ENCODE assay signal across 21 cellular contexts in the genomic region with DNA sequence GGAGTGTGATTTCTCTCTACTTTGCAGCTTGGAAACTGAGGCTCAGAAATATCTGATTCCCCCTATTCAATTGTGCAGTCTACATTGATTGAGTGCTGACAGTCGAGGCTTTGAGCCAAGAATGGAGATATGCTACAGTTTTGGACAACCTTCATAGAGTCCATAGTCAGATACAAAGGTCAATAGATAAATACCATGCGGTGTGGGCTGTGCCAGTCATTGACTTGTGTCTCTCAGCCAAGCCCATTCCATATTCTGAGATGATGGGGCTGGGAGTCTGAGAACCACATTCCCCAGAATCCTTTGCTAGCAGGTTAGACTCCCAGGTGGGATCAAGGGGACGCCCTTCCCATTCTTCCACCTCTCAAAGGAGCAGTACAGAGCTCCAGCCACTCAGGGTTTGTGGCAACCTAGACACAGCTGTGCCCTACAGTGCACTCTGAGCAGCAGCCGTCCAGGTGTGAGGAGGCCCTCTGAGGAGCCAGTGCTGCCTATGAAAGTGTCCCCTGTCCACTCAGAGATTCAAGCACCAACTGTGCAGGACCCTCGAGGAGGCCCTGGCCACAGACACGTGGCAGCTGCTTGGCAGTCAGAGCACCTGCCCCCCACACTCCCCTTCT.
A peak's percentile ranks its signal among the peaks of the same experiment; 100 is the strongest.
DNase-seq lines count a peak whose midpoint lies in the region; ATAC-seq, FAIRE-seq and TF ChIP-seq lines count a peak whose summit lies in the region.
"Had no signal": no experiment of that assay in that cellular context is flagged by ENCODE, and none has a peak within 500 bp of the region (broad histone marks: within the 10 kb centered on the region; RNA-seq: fewer than 3 reads in every experiment).

No MANE protein-coding gene starts in this region.

- peak; percentile 12 for FAIRE-seq in HepG2 (lab: Jason Lieb, UNC)
- FAIRE-seq: H54, K562 had no signal

- no peaks in the 10 kb centered on the region for H3K36me3 ChIP-seq in Caco-2 (ENCODE audit: control insufficient read depth, insufficient read depth, low read length)
- H3K36me3 ChIP-seq in HepG2 (replicated peaks in 1 of 2; ENCODE audit: control insufficient read depth in 1 of 2, insufficient read depth in 2 of 2, low read length in 2 of 2) = no peaks in the 10 kb centered on the region
- H3K36me3 ChIP-seq in neural progenitor cell = no peaks in the 10 kb centered on the region
- no peaks in the 10 kb centered on the region for H3K36me3 ChIP-seq in naive thymus-derived CD4-positive, alpha-beta T cell (ENCODE audit: control insufficient read depth in 2 of 3, insufficient read depth in 3 of 3, low read length in 3 of 3)

- 8% methylated on average over 5 of the region's 6 CpGs for WGBS in HepG2 (ENCODE audit: low lambda C conversion rate)

- H3K79me2 ChIP-seq in HepG2 (ENCODE audit: insufficient read depth, low read length) = no peaks in the 10 kb centered on the region
- H3K79me2 ChIP-seq in neural progenitor cell (ENCODE audit: low read depth) = no peaks in the 10 kb centered on the region

- no peak for TF ChIP-seq POLR2A in HepG2 (IDR thresholded peaks at IDR 0.05; ENCODE audit: insufficient read depth in 1 of 2, low read depth in 2 of 2, low read length in 2 of 2)

- peak; percentile 47 for ATAC-seq in HepG2
- no peak for ATAC-seq in naive thymus-derived CD4-positive, alpha-beta T cell
- ATAC-seq: PC-3, SK-N-SH treated with all-trans-retinoic acid at 6 μM for 48 hours had no signal

- H3K27ac Mint-ChIP-seq in Caco-2 (ENCODE audit: unreplicated experiment) (peak overlapping the region; percentile 96), neural progenitor cell (peak overlapping the region; percentile 43)
- no peak overlapping the region for H3K27ac Mint-ChIP-seq in naive thymus-derived CD4-positive, alpha-beta T cell
- H3K27ac Mint-ChIP-seq: CD4-positive, alpha-beta T cell had no signal

- TF ChIP-seq EP300 in HepG2 (IDR thresholded peaks at IDR 0.05; ENCODE audit: low read depth in 2 of 2, low read length in 2 of 2) = no peak
- no peak for TF ChIP-seq EP300 in HepG2 (CRISPR knock-in tag; IDR thresholded peaks at IDR 0.05; ENCODE audit: borderline replicate concordance)

- no TSS peak for BruUV-seq in Caco-2 (replicated peaks; lab: Mats Ljungman, UMichigan)
- BruUV-seq in HepG2 (replicated peaks; lab: Mats Ljungman, UMichigan) = no TSS peak

- H3K27me3 Mint-ChIP-seq in Caco-2 (ENCODE audit: insufficient read depth, unreplicated experiment) (no peaks in the 10 kb centered on the region), neural progenitor cell (ENCODE audit: insufficient read depth, low read depth) (peaks cover 4% of the 10 kb centered on the region)
- peaks cover 0 to 7% (median 5%) of the 10 kb centered on the region in 5 donors for H3K27me3 Mint-ChIP-seq in naive thymus-derived CD4-positive, alpha-beta T cell
- H3K27me3 Mint-ChIP-seq: CD4-positive, alpha-beta T cell had no signal

- H3K36me3 Mint-ChIP-seq in Caco-2 (ENCODE audit: insufficient read depth, unreplicated experiment) = peaks cover 4% of the 10 kb centered on the region
- H3K36me3 Mint-ChIP-seq in neural progenitor cell = no peaks in the 10 kb centered on the region
- H3K36me3 Mint-ChIP-seq in naive thymus-derived CD4-positive, alpha-beta T cell = no peaks in the 10 kb centered on the region

- peaks cover 13% of the 10 kb centered on the region for H3F3A ChIP-seq in neural progenitor cell (ENCODE audit: low read depth)

- POLR2A ChIA-PET in Caco-2 (lab: Charles Lee) = no interaction called here
- POLR2A ChIA-PET in HepG2 (lab: Yijun Ruan, JAX) = no interaction called here
- POLR2A ChIA-PET in naive thymus-derived CD4-positive, alpha-beta T cell (lab: Charles Lee) = no interaction called here

- peaks cover 30% of the 10 kb centered on the region for H3K4me1 Mint-ChIP-seq in Caco-2 (ENCODE audit: low read depth, unreplicated experiment)
- peaks cover 54% of the 10 kb centered on the region for H3K4me1 Mint-ChIP-seq in neural progenitor cell
- peaks cover 0 to 5% (median 0%) of the 10 kb centered on the region in 7 donors for H3K4me1 Mint-ChIP-seq in naive thymus-derived CD4-positive, alpha-beta T cell

- H3K4me3 ChIP-seq in Caco-2 (ENCODE audit: low read depth, low read length) (no peak overlapping the region), coronary artery (no peak overlapping the region), HepG2 (replicated peaks in 1 of 3; ENCODE audit: insufficient read depth in 1 of 3, low read depth in 2 of 3, low read length in 3 of 3) (no peak overlapping the region), neural progenitor cell (no peak overlapping the region)
- H3K4me3 ChIP-seq in naive thymus-derived CD4-positive, alpha-beta T cell (ENCODE audit: low read length) = no peak overlapping the region
- H3K4me3 ChIP-seq: K562 had no signal

- TF ChIP-seq CTCF in Caco-2 (IDR thresholded peaks at IDR 0.05; ENCODE audit: insufficient read depth in 1 of 2, low read depth in 1 of 2, low read length in 1 of 2, severe bottlenecking in 1 of 2, unreplicated experiment in 1 of 2) = no peak
- TF ChIP-seq CTCF in coronary artery (IDR thresholded peaks at IDR 0.05) = no peak
- no peak for TF ChIP-seq CTCF in HepG2 (CRISPR knock-in tag; IDR thresholded peaks at IDR 0.05)
- no peak for TF ChIP-seq CTCF in neural progenitor cell (IDR thresholded peaks at IDR 0.05)

- DNase-seq in Caco-2 (no peak), coronary artery (ENCODE audit: low spot score) (peak; percentile 43), HepG2 (ENCODE audit: low spot score) (no peak), neural progenitor cell (ENCODE audit: low spot score) (no peak), SIG-M5 treated with dmso at 0.1 percent for 504 hours (lab: John Stamatoyannopoulos, UW; ENCODE audit: unreplicated experiment) (no peak), NCI-H2171 (lab: John Stamatoyannopoulos, UW) (no peak), SW 1271 (lab: John Stamatoyannopoulos, UW) (no peak)
- no peak for DNase-seq in naive thymus-derived CD4-positive, alpha-beta T cell
- DNase-seq: CD4-positive, alpha-beta T cell; COR-L47; DMS 273 treated with DMSO at 0.1 percent for 48 hours; DMS79 treated with DMSO at 0.1 percent for 48 hours; NCI-H1092 treated with DMSO at 0.1 percent for 48 hours; NCI-H1436 treated with DMSO at 0.1 percent for 48 hours; NCI-H2029; NCI-H526; PC-3; SHP77 treated with DMSO at 0.1 percent for 48 hours had no signal

- H3K9me3 ChIP-seq in Caco-2 (no peaks in the 10 kb centered on the region), HepG2 (ENCODE audit: low read length) (no peaks in the 10 kb centered on the region), neural progenitor cell (ENCODE audit: low read depth) (no peaks in the 10 kb centered on the region)
- no peaks in the 10 kb centered on the region for H3K9me3 ChIP-seq in naive thymus-derived CD4-positive, alpha-beta T cell (ENCODE audit: control insufficient read depth in 2 of 3, low read length in 3 of 3)

- H3K27me3 ChIP-seq in Caco-2 (replicated peaks; ENCODE audit: control insufficient read depth, insufficient read depth, low read length) (no peaks in the 10 kb centered on the region), HepG2 (ENCODE audit: control insufficient read depth in 1 of 2, insufficient read depth in 2 of 2, low read length in 2 of 2) (no peaks in the 10 kb centered on the region), neural progenitor cell (no peaks in the 10 kb centered on the region)
- H3K27me3 ChIP-seq in naive thymus-derived CD4-positive, alpha-beta T cell (ENCODE audit: control insufficient read depth in 2 of 2, insufficient read depth in 2 of 2, low read length in 2 of 2) = no peaks in the 10 kb centered on the region

- H4K20me1 ChIP-seq in HepG2 (ENCODE audit: insufficient read depth, low read length) = no peaks in the 10 kb centered on the region
- no peaks in the 10 kb centered on the region for H4K20me1 ChIP-seq in neural progenitor cell (ENCODE audit: low read depth)

- no peak overlapping the region for H2AFZ ChIP-seq in HepG2 (ENCODE audit: low read length)
- no peak overlapping the region for H2AFZ ChIP-seq in neural progenitor cell (replicated peaks)

- H3K4me1 ChIP-seq in Caco-2 = peaks cover 44% of the 10 kb centered on the region
- H3K4me1 ChIP-seq in HepG2 (ENCODE audit: insufficient read depth, low read length) = no peaks in the 10 kb centered on the region
- H3K4me1 ChIP-seq in neural progenitor cell = peaks cover 39% of the 10 kb centered on the region
- H3K4me1 ChIP-seq in naive thymus-derived CD4-positive, alpha-beta T cell (ENCODE audit: control insufficient read depth in 2 of 2, insufficient read depth in 2 of 2, low read length in 2 of 2) = no peaks in the 10 kb centered on the region

- CTCF ChIA-PET in Caco-2 (lab: Charles Lee) = no interaction called here
- CTCF ChIA-PET in HepG2 (lab: Yijun Ruan, JAX; ENCODE audit: low intra/inter-chr PET ratio, low total read pairs) = no interaction called here
- CTCF ChIA-PET in naive thymus-derived CD4-positive, alpha-beta T cell (lab: Charles Lee) = no interaction called here

- in situ Hi-C loops in HepG2 (cut with HindIII; ENCODE audit: extremely low pct_ligation_motif_present, low pct_unique_long_range_greater_than_20kb) = no loop called here

- intact Hi-C loops in Caco-2 (cut with micrococcal nuclease; ENCODE audit: unreplicated experiment) (loop anchor here (5.0 kb wide), 1 partner anchor 80 kb away; no protein-coding TSS in a partner anchor), HepG2 (cut with micrococcal nuclease; ENCODE audit: unreplicated experiment) (no loop called here)
- intact Hi-C loops in naive thymus-derived CD4-positive, alpha-beta T cell (cut with micrococcal nuclease) = no loop called here

- H3K4me3 Mint-ChIP-seq in Caco-2 (ENCODE audit: unreplicated experiment) (no peak overlapping the region), neural progenitor cell (no peak overlapping the region)
- H3K4me3 Mint-ChIP-seq in naive thymus-derived CD4-positive, alpha-beta T cell = no peak overlapping the region
- H3K4me3 Mint-ChIP-seq: CD4-positive, alpha-beta T cell had no signal

- H3K9me3 Mint-ChIP-seq in Caco-2 (ENCODE audit: unreplicated experiment) (peaks cover 22% of the 10 kb centered on the region), neural progenitor cell (peaks cover 3% of the 10 kb centered on the region)
- peaks cover 0 to 4% (median 0%) of the 10 kb centered on the region in 11 donors for H3K9me3 Mint-ChIP-seq in naive thymus-derived CD4-positive, alpha-beta T cell
- H3K9me3 Mint-ChIP-seq: CD4-positive, alpha-beta T cell had no signal

- H3K9ac ChIP-seq in HepG2 (ENCODE audit: insufficient read depth, low read depth, low read length) (no peak overlapping the region), neural progenitor cell (no peak overlapping the region)

- no peak for TF ChIP-seq RAD21 in HepG2 (CRISPR knock-in tag; IDR thresholded peaks at IDR 0.05)

- H3K27ac ChIP-seq in coronary artery (no peak overlapping the region), HepG2 (ENCODE audit: extremely low read length, insufficient read depth, low read length) (no peak overlapping the region), neural progenitor cell (no peak overlapping the region)
- H3K27ac ChIP-seq in naive thymus-derived CD4-positive, alpha-beta T cell (ENCODE audit: low read depth, low read length) = no peak overlapping the region

- H3K4me2 ChIP-seq in HepG2 (ENCODE audit: low read depth, low read length) (no peak overlapping the region), neural progenitor cell (no peak overlapping the region)

TF ChIP-seq in HepG2, 621 proteins besides CTCF, POLR2A, EP300 and RAD21 (continues in another document):
- no peak for TF ChIP-seq SP2 (CRISPR knock-in tag; IDR thresholded peaks at IDR 0.05)
- no peak for TF ChIP-seq ZFX (CRISPR knock-in tag; IDR thresholded peaks at IDR 0.05; ENCODE audit: low read depth)

Comparison
In these comparisons a context has a peak if more than half of its experiments do, and no peak if none do; other contexts are left out.
1. H3K27ac Mint-ChIP-seq: peak in Caco-2 (single experiment) and neural progenitor cell (single experiment); none in naive thymus-derived CD4-positive, alpha-beta T cell (0 of 9).